In the genomic region with DNA sequence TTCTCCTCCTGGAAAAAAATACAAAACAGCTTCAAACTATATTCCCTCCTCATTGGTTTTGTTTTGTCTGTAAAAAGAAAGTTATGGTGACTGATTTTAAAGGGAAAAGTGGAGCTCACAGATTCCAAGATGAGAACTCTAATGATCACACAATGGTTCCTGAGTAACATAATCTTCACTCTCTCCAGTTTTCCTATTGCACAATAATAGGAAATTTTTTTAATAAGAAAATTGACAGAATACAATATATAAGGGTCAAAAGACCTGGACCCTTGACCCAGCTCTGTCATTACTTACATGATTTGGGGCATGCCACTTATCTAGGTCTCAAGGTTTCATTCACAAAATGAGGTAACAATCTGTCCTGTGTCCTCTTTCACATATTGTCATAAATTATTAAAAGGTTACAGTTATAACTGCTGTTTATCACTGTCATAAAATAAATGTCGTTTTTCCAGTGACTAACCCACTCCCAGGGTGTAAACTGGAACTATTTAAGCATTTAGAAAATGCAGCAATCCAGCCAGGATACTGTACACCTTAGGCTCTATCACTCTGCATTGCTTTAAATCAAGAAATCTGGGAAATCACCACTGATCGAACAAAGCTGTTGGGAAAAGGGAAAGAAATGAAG, we compare ENCODE assay signal across 15 cellular contexts. TPM values are rescaled to one million over a fixed set of nuclear protein-coding genes. Genes with fewer than 3 reads are reported as not detected.
DNase-seq lines count a peak whose midpoint lies in the region; ATAC-seq, FAIRE-seq and TF ChIP-seq lines count a peak whose summit lies in the region.
"Had no signal": no experiment of that assay in that cellular context is flagged by ENCODE, and none has a peak within 500 bp of the region (broad histone marks: within the 10 kb centered on the region; RNA-seq: fewer than 3 reads in every experiment).

No MANE protein-coding gene starts in this region.

- H3K9me3 Mint-ChIP-seq in activated naive CD8-positive, alpha-beta T cell treated with anti-CD3 and anti-CD28 coated beads for 36 hours: peaks cover 3% of the 10 kb centered on the region

- no peak for TF ChIP-seq EP300 in HepG2 (IDR thresholded peaks at IDR 0.05; ENCODE audit: low read depth in 2 of 2, low read length in 2 of 2)
- TF ChIP-seq EP300 in HepG2 (CRISPR knock-in tag; IDR thresholded peaks at IDR 0.05; ENCODE audit: borderline replicate concordance): no peak

- H3K9me3 ChIP-seq in HepG2 (ENCODE audit: low read length): no peaks in the 10 kb centered on the region
- no peaks in the 10 kb centered on the region for H3K9me3 ChIP-seq in right lobe of liver
- no peaks in the 10 kb centered on the region for H3K9me3 ChIP-seq in mucosa of rectum (ENCODE audit: control insufficient read depth in 2 of 2, low read length in 2 of 2)
- no peaks in the 10 kb centered on the region for H3K9me3 ChIP-seq in vagina
- H3K9me3 ChIP-seq: BE2C had no signal

- peaks cover 29% of the 10 kb centered on the region for H3K36me3 Mint-ChIP-seq in activated naive CD8-positive, alpha-beta T cell treated with anti-CD3 and anti-CD28 coated beads for 36 hours

- no peaks in the 10 kb centered on the region for H4K20me1 ChIP-seq in HepG2 (ENCODE audit: insufficient read depth, low read length)

- peak overlapping the region; percentile 89 for H3K27ac Mint-ChIP-seq in activated naive CD8-positive, alpha-beta T cell treated with anti-CD3 and anti-CD28 coated beads for 36 hours

- WGBS in HepG2 (ENCODE audit: low lambda C conversion rate): 73% methylated on average over 2 of the region's 2 CpGs
- 51% methylated on average over 2 of the region's 2 CpGs for WGBS in right lobe of liver (ENCODE audit: insufficient coverage, low coverage, low lambda C conversion rate, missing lambda C conversion rate)

- TF ChIP-seq CTCF in HepG2 (CRISPR knock-in tag; IDR thresholded peaks at IDR 0.05) (no peak), right lobe of liver (IDR thresholded peaks at IDR 0.05) (no peak), vagina (IDR thresholded peaks at IDR 0.05) (no peak)

- H3K4me1 Mint-ChIP-seq in activated naive CD8-positive, alpha-beta T cell treated with anti-CD3 and anti-CD28 coated beads for 36 hours: peaks cover 64% of the 10 kb centered on the region

- FAIRE-seq in HepG2 (lab: Jason Lieb, UNC): no peak
- FAIRE-seq: H54 had no signal

- TF ChIP-seq RAD21 in HepG2 (CRISPR knock-in tag; IDR thresholded peaks at IDR 0.05): no peak

- H3K4me3 Mint-ChIP-seq in activated naive CD8-positive, alpha-beta T cell treated with anti-CD3 and anti-CD28 coated beads for 36 hours: peak overlapping the region; percentile 78

- H3K27me3 ChIP-seq in HepG2 (ENCODE audit: control insufficient read depth in 1 of 2, insufficient read depth in 2 of 2, low read length in 2 of 2) (no peaks in the 10 kb centered on the region; a peak in 1 of 5 replicates), right lobe of liver (no peaks in the 10 kb centered on the region), mucosa of rectum (ENCODE audit: control insufficient read depth in 2 of 2, insufficient read depth in 2 of 2, low read length in 2 of 2) (no peaks in the 10 kb centered on the region), vagina (no peaks in the 10 kb centered on the region)

- H3K36me3 ChIP-seq in HepG2 (replicated peaks in 1 of 2; ENCODE audit: control insufficient read depth in 1 of 2, insufficient read depth in 2 of 2, low read length in 2 of 2): peaks cover 7 to 40% of the 10 kb centered on the region in 2 experiments; a peak in 4 of 5 replicates
- H3K36me3 ChIP-seq in right lobe of liver: no peaks in the 10 kb centered on the region
- H3K36me3 ChIP-seq in mucosa of rectum (ENCODE audit: control insufficient read depth in 2 of 2, insufficient read depth in 2 of 2, low read length in 2 of 2): peaks cover 10 to 20% of the 10 kb centered on the region in 2 donors
- no peaks in the 10 kb centered on the region for H3K36me3 ChIP-seq in vagina
- H3K36me3 ChIP-seq: BE2C, cardiac muscle cell had no signal

- intact Hi-C loops in HepG2 (cut with micrococcal nuclease; ENCODE audit: unreplicated experiment) (loop anchor here (5.0 kb wide), 1 partner anchor 35 kb away; no protein-coding TSS in a partner anchor), right lobe of liver (cut with DNase I) (no loop called here), vagina (cut with DNase I) (no loop called here)

- peak overlapping the region; percentile 82 for H3K4me2 ChIP-seq in HepG2 (ENCODE audit: low read depth, low read length)

- DNase-seq in HepG2 (ENCODE audit: low spot score) (no peak), right lobe of liver (no peak), SKM-1 (lab: John Stamatoyannopoulos, UW; ENCODE audit: unreplicated experiment) (no peak), vagina (ENCODE audit: extremely low spot score in 2 of 2) (no peak), EL (no peak)
- no peak for DNase-seq in activated naive CD8-positive, alpha-beta T cell treated with anti-CD3 and anti-CD28 coated beads for 36 hours
- DNase-seq: BE2C; mesenchymal stem cell; NCI-H1436 treated with DMSO at 0.1 percent for 48 hours; stimulated activated CD8-positive, alpha-beta memory T cell treated with anti-CD3 and anti-CD28 coated beads, Interleukin-4, amount 100 ng/mL, for 48 hours had no signal

- no peak for TF ChIP-seq POLR2A in HepG2 (IDR thresholded peaks at IDR 0.05; ENCODE audit: insufficient read depth in 1 of 2, low read depth in 2 of 2, low read length in 2 of 2)
- no peak for TF ChIP-seq POLR2A in right lobe of liver (IDR thresholded peaks at IDR 0.05)
- TF ChIP-seq POLR2A in vagina (IDR thresholded peaks at IDR 0.05): no peak

- BruUV-seq in HepG2 (replicated peaks; lab: Mats Ljungman, UMichigan): no TSS peak

- H3K9ac ChIP-seq in HepG2 (ENCODE audit: insufficient read depth, low read depth, low read length) (no peak overlapping the region), mucosa of rectum (ENCODE audit: low read depth in 1 of 2, low read length in 2 of 2) (peak overlapping the region in 1 of 2 donors; percentile 1)

- H2AFZ ChIP-seq in HepG2 (ENCODE audit: low read length): no peak overlapping the region

- H3K79me2 ChIP-seq in HepG2 (ENCODE audit: insufficient read depth, low read length): peaks cover 93% of the 10 kb centered on the region

- ATAC-seq in HepG2: no peak
- no peak for ATAC-seq in right lobe of liver
- ATAC-seq in GM18511 (IDR thresholded peaks at IDR 0.05; ENCODE audit: unreplicated experiment): no peak

- no peaks in the 10 kb centered on the region for H3K27me3 Mint-ChIP-seq in activated naive CD8-positive, alpha-beta T cell treated with anti-CD3 and anti-CD28 coated beads for 36 hours
- H3K27me3 Mint-ChIP-seq: progenitor cell of endocrine pancreas had no signal

- in situ Hi-C loops in HepG2 (cut with HindIII; ENCODE audit: extremely low pct_ligation_motif_present, low pct_unique_long_range_greater_than_20kb): no loop called here

- no peak overlapping the region for H3K4me3 ChIP-seq in HepG2 (replicated peaks in 1 of 3; ENCODE audit: insufficient read depth in 1 of 3, low read depth in 2 of 3, low read length in 3 of 3)
- no peak overlapping the region for H3K4me3 ChIP-seq in right lobe of liver
- H3K4me3 ChIP-seq in mucosa of rectum (ENCODE audit: low read length in 2 of 2): peak overlapping the region; percentile 34 to 43
- H3K4me3 ChIP-seq in vagina: no peak overlapping the region
- H3K4me3 ChIP-seq: cardiac muscle cell had no signal

- POLR2A ChIA-PET in HepG2 (lab: Yijun Ruan, JAX): interaction anchor here (2.4 to 2.9 kb wide), 2 partner anchors 25 to 69 kb away, joined by 19 read pairs; no protein-coding TSS in a partner anchor

- H3K27ac ChIP-seq in HepG2 (ENCODE audit: extremely low read length, insufficient read depth, low read length): peak overlapping the region; percentile 79
- H3K27ac ChIP-seq in right lobe of liver: no peak overlapping the region
- H3K27ac ChIP-seq in mucosa of rectum (ENCODE audit: low read depth in 2 of 2, low read length in 2 of 2): peak overlapping the region; percentile 16 to 53
- H3K27ac ChIP-seq in vagina: no peak overlapping the region
- H3K27ac ChIP-seq: cardiac muscle cell had no signal

- CTCF ChIA-PET in HepG2 (lab: Yijun Ruan, JAX; ENCODE audit: low intra/inter-chr PET ratio, low total read pairs): no interaction called here

- H3K4me1 ChIP-seq in HepG2 (ENCODE audit: insufficient read depth, low read length): peaks cover 68% of the 10 kb centered on the region
- peaks cover 0 to 40% (median 14%) of the 10 kb centered on the region in 4 donors for H3K4me1 ChIP-seq in right lobe of liver
- H3K4me1 ChIP-seq in mucosa of rectum (ENCODE audit: control insufficient read depth in 2 of 2, insufficient read depth in 2 of 2, low read length in 2 of 2): peaks cover 21 to 34% of the 10 kb centered on the region in 2 donors
- peaks cover 5% of the 10 kb centered on the region for H3K4me1 ChIP-seq in vagina
- H3K4me1 ChIP-seq: BE2C had no signal

TF ChIP-seq in HepG2, 621 proteins besides CTCF, POLR2A, EP300 and RAD21 (continues in another document):
- TF ChIP-seq SAP130 (CRISPR knock-in tag; IDR thresholded peaks at IDR 0.05; ENCODE audit: low read depth): 0 out of 2 replicates have a peak, but pooled peaks have one; percentile 4

RNA-seq across cellular contexts. Expression of gene MGAT4A, which starts 4.1 kb away (rescaled TPM):
- total RNA-seq in HepG2 (2016; rRNA removed; fragmentation: Illumina TruSeq; extraction: Trizol): 90.9 and 97.6 TPM in 2 replicates
- total RNA-seq in HepG2 (2016; cell fraction: cytosol; rRNA removed; fragmentation: Illumina TruSeq; extraction: Trizol; ENCODE audit: low read depth): 50.4 and 51.6 TPM in 2 replicates
- total RNA-seq in HepG2 (2016; cell fraction: insoluble cytoplasmic fraction; rRNA removed; fragmentation: Illumina TruSeq; extraction: Trizol): 92.4 and 95.8 TPM in 2 replicates
- 77.5 and 91.0 TPM in 2 replicates for total RNA-seq in HepG2 (2016; cell fraction: membrane; rRNA removed; fragmentation: Illumina TruSeq; extraction: Trizol)
- 116 and 118 TPM in 2 replicates for total RNA-seq in HepG2 (2016; cell fraction: nucleus; rRNA removed; fragmentation: Illumina TruSeq; extraction: Trizol)
- 38.4 and 47.2 TPM in 2 replicates for polyA plus RNA-seq in HepG2 (2011; rRNA removed)
- polyA plus RNA-seq in HepG2 (2011; cell fraction: cytosol; rRNA removed): 18.0 and 30.5 TPM in 2 replicates
- 26.7 and 31.3 TPM in 2 replicates for polyA plus RNA-seq in HepG2 (2011; cell fraction: nucleus; rRNA removed)
- 57.2 and 70.3 TPM in 2 replicates for polyA plus RNA-seq in HepG2 (2012)
- polyA plus RNA-seq in HepG2 (2016; cell fraction: cytosol; fragmentation: Illumina TruSeq; extraction: Trizol; ENCODE audit: low read depth): 40.5 and 43.0 TPM in 2 replicates
- 43.1 and 44.6 TPM in 2 replicates for polyA plus RNA-seq in HepG2 (2016; cell fraction: insoluble cytoplasmic fraction; fragmentation: Illumina TruSeq; extraction: Trizol; ENCODE audit: low read depth)
- 40.4 and 43.5 TPM in 2 replicates for polyA plus RNA-seq in HepG2 (2016; cell fraction: membrane; fragmentation: Illumina TruSeq; extraction: Trizol; ENCODE audit: low read depth)
- polyA plus RNA-seq in HepG2 (2016; cell fraction: nucleus; fragmentation: Illumina TruSeq; extraction: Trizol; ENCODE audit: insufficient read depth, low read depth): 58.4 and 61.2 TPM in 2 replicates
- 0.05 and 64.4 TPM in 2 replicates for polyA minus RNA-seq in HepG2 (2011; rRNA and poly(A)+ RNA removed; ENCODE audit: low replicate concordance)
- 52.3 and 65.5 TPM in 2 replicates for polyA minus RNA-seq in HepG2 (2011; cell fraction: cytosol; rRNA and poly(A)+ RNA removed)
- polyA minus RNA-seq in HepG2 (2011; cell fraction: nucleus; rRNA and poly(A)+ RNA removed): 154 and 209 TPM in 2 replicates
- total RNA-seq in right lobe of liver: 10 to 100 TPM in 5 of 6 experiments, 1 to 10 TPM in 1; 7.8 to 16.0 (median 11.7) TPM
- 10 to 100 TPM; 45.1 to 49.3 TPM for total RNA-seq in activated naive CD8-positive, alpha-beta T cell treated with anti-CD3 and anti-CD28 coated beads for 36 hours
- 20.6 TPM for total RNA-seq in vagina

Comparison
In these comparisons a context has a peak if more than half of its experiments do, and no peak if none do; other contexts are left out.
1. H3K27ac ChIP-seq: peak in HepG2 (single experiment) and mucosa of rectum (2 of 2); none in right lobe of liver (0 of 3) and vagina (single experiment).
2. H3K4me3 ChIP-seq: peak in mucosa of rectum (2 of 2); none in HepG2 (0 of 3), right lobe of liver (0 of 3) and vagina (0 of 2).